Comparison of ENCODE assay signal across 9 cellular contexts in genomic region chr22:46073683-46074504, GRCh38.
DNase-seq lines count a peak whose midpoint lies in the region; ATAC-seq lines count a peak whose summit lies in the region.
"Had no signal": no experiment of that assay in that cellular context is flagged by ENCODE, and none has a peak within 500 bp of the region (broad histone marks: within the 10 kb centered on the region; RNA-seq: fewer than 3 reads in every experiment).

No MANE protein-coding gene starts in this region.

- H3K4me3 ChIP-seq in right cardiac atrium (ENCODE audit: low read length): peak overlapping the region; percentile 92

- intact Hi-C loops in activated T-helper 1 cell treated with anti-CD3 and anti-CD28 coated beads, Interleukin-12 subunit alpha, Interleukin-12 subunit beta, Interleukin-2, Interleukin-4 antibody, amounts not matched to agents 30 ng/mL and 10 ng/mL and 1 ng/mL, durations not matched to agents 14 hours and 24 hours and 36 hours (cut with micrococcal nuclease): loop anchor here (5.0 kb wide), 1 partner anchor 43 kb away; no protein-coding TSS in a partner anchor
- intact Hi-C loops in right cardiac atrium (cut with DNase I): loop anchor here in 3 of 4 donors (5.0 to 10.0 kb wide), 4 partner anchors 37 to 69 kb away; no protein-coding TSS in a partner anchor

- H3K27me3 Mint-ChIP-seq in activated T-helper 1 cell treated with anti-CD3 and anti-CD28 coated beads, Interleukin-12 subunit alpha, Interleukin-12 subunit beta, Interleukin-2, Interleukin-4 antibody, amounts not matched to agents 30 ng/mL and 10 ng/mL and 1 ng/mL, durations not matched to agents 14 hours and 24 hours and 36 hours (ENCODE audit: insufficient read depth): peaks cover 2% of the 10 kb centered on the region

- no peak for ATAC-seq in right cardiac atrium

- DNase-seq in SIG-M5 treated with dmso at 0.1 percent for 504 hours (lab: John Stamatoyannopoulos, UW; ENCODE audit: unreplicated experiment) (peak; percentile 3), SIG-M5 (lab: John Stamatoyannopoulos, UW) (no peak), right cardiac atrium (peak; percentile 34 to 70 (median 65)), superior temporal gyrus (ENCODE audit: extremely low spot score) (peak; percentile 77), COR-L47 (lab: John Stamatoyannopoulos, UW) (no peak), HCEC 1CT (no peak)
- DNase-seq in activated T-helper 1 cell treated with anti-CD3 and anti-CD28 coated beads, Interleukin-12 subunit alpha, Interleukin-12 subunit beta, Interleukin-2, Interleukin-4 antibody, amounts not matched to agents 30 ng/mL and 10 ng/mL and 1 ng/mL, durations not matched to agents 14 hours and 24 hours and 36 hours (ENCODE audit: low spot score): no peak
- DNase-seq in stimulated activated CD4-positive, alpha-beta T cell treated with anti-CD3 and anti-CD28 coated beads, Interleukin-15, amount 100 ng/mL, for 24 hours: no peak

- peak overlapping the region; percentile 67 for H3K4me3 Mint-ChIP-seq in activated T-helper 1 cell treated with anti-CD3 and anti-CD28 coated beads, Interleukin-12 subunit alpha, Interleukin-12 subunit beta, Interleukin-2, Interleukin-4 antibody, amounts not matched to agents 30 ng/mL and 10 ng/mL and 1 ng/mL, durations not matched to agents 14 hours and 24 hours and 36 hours

- H3K4me1 Mint-ChIP-seq in activated T-helper 1 cell treated with anti-CD3 and anti-CD28 coated beads, Interleukin-12 subunit alpha, Interleukin-12 subunit beta, Interleukin-2, Interleukin-4 antibody, amounts not matched to agents 30 ng/mL and 10 ng/mL and 1 ng/mL, durations not matched to agents 14 hours and 24 hours and 36 hours (ENCODE audit: low read depth): peaks cover 27% of the 10 kb centered on the region

- peaks cover 15% of the 10 kb centered on the region for H3K4me1 ChIP-seq in right cardiac atrium (ENCODE audit: control insufficient read depth, insufficient read depth, low read length)

- H3K9me3 Mint-ChIP-seq in activated T-helper 1 cell treated with anti-CD3 and anti-CD28 coated beads, Interleukin-12 subunit alpha, Interleukin-12 subunit beta, Interleukin-2, Interleukin-4 antibody, amounts not matched to agents 30 ng/mL and 10 ng/mL and 1 ng/mL, durations not matched to agents 14 hours and 24 hours and 36 hours: no peaks in the 10 kb centered on the region

- H3K9me3 ChIP-seq in right cardiac atrium (ENCODE audit: control insufficient read depth, low read length): no peaks in the 10 kb centered on the region
- H3K9me3 ChIP-seq: Caco-2 had no signal

- H3K36me3 Mint-ChIP-seq in activated T-helper 1 cell treated with anti-CD3 and anti-CD28 coated beads, Interleukin-12 subunit alpha, Interleukin-12 subunit beta, Interleukin-2, Interleukin-4 antibody, amounts not matched to agents 30 ng/mL and 10 ng/mL and 1 ng/mL, durations not matched to agents 14 hours and 24 hours and 36 hours (ENCODE audit: low read depth): peaks cover 5% of the 10 kb centered on the region

- H3K27ac Mint-ChIP-seq in activated T-helper 1 cell treated with anti-CD3 and anti-CD28 coated beads, Interleukin-12 subunit alpha, Interleukin-12 subunit beta, Interleukin-2, Interleukin-4 antibody, amounts not matched to agents 30 ng/mL and 10 ng/mL and 1 ng/mL, durations not matched to agents 14 hours and 24 hours and 36 hours: peak overlapping the region; percentile 18

- 11% methylated on average over 28 of the region's 28 CpGs for WGBS in right cardiac atrium

- peak overlapping the region; percentile 95 for H3K27ac ChIP-seq in right cardiac atrium (ENCODE audit: low read length)

- no peaks in the 10 kb centered on the region for H3K27me3 ChIP-seq in right cardiac atrium (ENCODE audit: control insufficient read depth, insufficient read depth)

Comparison
In these comparisons a context has a peak if more than half of its experiments do, and no peak if none do; other contexts are left out.
1. DNase-seq: peak in SIG-M5 treated with dmso at 0.1 percent for 504 hours (single experiment), right cardiac atrium (3 of 3) and superior temporal gyrus (single experiment); none in SIG-M5 (single experiment), activated T-helper 1 cell treated with anti-CD3 and anti-CD28 coated beads, Interleukin-12 subunit alpha, Interleukin-12 subunit beta, Interleukin-2, Interleukin-4 antibody, amounts not matched to agents 30 ng/mL and 10 ng/mL and 1 ng/mL, durations not matched to agents 14 hours and 24 hours and 36 hours (single experiment), stimulated activated CD4-positive, alpha-beta T cell treated with anti-CD3 and anti-CD28 coated beads, Interleukin-15, amount 100 ng/mL, for 24 hours (single experiment), COR-L47 (single experiment) and HCEC 1CT (single experiment).